ENCODE assay signal across 10 cellular contexts in genomic region chr9:21872696-21873095, GRCh38.
"Had no signal": no experiment of that assay in that cellular context is flagged by ENCODE, and none has a peak within 500 bp of the region (broad histone marks: within the 10 kb centered on the region; RNA-seq: fewer than 3 reads in every experiment).

No MANE protein-coding gene starts in this region.

- DNase-seq: activated naive CD4-positive, alpha-beta T cell; activated naive CD8-positive, alpha-beta T cell treated with anti-CD3 and anti-CD28 coated beads, Interleukin-2, amount 10 ng/mL, durations not matched to agents 7 days and 5 days; anterior cingulate cortex; cerebellar nuclear complex; effector memory CD4-positive, alpha-beta T cell; gastrocnemius medialis; naive B cell; pancreas had no signal

- H3K4me3 ChIP-seq: gastrocnemius medialis, lung, pancreas had no signal

- H3K9me3 ChIP-seq: gastrocnemius medialis, pancreas had no signal

- H3K4me1 ChIP-seq: gastrocnemius medialis, pancreas had no signal

- H3K27me3 ChIP-seq: gastrocnemius medialis, pancreas had no signal

- ATAC-seq: gastrocnemius medialis; pancreas; stimulated activated effector memory CD8-positive, alpha-beta T cell treated with anti-CD3 and anti-CD28 coated beads, Interleukin-12 subunit alpha, Interleukin-12 subunit beta, amount 100 ng/mL, for 72 hours had no signal

- H3K36me3 ChIP-seq: gastrocnemius medialis had no signal

- H3K27ac ChIP-seq: gastrocnemius medialis, pancreas had no signal
